In the genomic region with DNA sequence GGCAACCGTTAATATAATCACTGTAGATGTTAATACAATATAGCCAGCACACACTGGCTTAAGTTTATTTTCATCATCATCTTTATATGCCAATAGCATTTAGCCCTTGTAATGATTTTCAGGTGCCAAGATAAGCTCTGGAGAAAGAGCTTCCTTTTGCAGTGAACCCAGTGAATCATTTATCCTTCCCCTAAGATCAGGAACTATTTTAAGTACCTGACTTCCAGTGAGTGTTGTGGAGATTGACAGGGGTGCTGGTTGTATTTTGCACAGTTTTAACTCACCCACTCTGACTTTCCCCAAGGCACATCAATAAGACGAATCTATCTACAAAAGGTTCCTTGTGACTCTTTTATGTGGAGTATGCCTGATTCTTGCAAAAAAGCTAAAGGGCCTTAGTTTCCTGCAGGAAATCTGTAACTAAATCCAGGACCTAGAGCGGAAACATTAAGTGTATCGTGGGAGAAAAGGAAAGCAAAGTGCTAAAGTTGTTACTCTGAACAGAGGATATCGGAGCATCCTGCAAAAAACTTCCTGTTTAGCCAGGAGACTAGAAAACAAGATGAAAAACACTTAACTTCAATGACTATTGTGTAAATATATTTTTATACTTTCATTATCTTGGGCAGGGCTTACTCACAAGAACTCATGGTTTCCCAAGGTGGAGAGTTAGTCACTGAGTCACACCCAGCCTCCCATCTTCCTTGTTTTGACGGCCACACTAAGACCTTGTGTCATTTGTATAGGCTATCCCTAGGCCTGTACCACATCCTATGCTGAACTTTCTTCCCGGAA, we compare ENCODE assay signal across 19 cellular contexts.
A peak's percentile ranks its signal among the peaks of the same experiment; 100 is the strongest.
DNase-seq lines count a peak whose midpoint lies in the region; ATAC-seq and TF ChIP-seq lines count a peak whose summit lies in the region.
"Had no signal": no experiment of that assay in that cellular context is flagged by ENCODE, and none has a peak within 500 bp of the region (broad histone marks: within the 10 kb centered on the region; RNA-seq: fewer than 3 reads in every experiment).

No MANE protein-coding gene starts in this region.

- no peak for TF ChIP-seq CTCF in choroid plexus epithelial cell (conservative IDR thresholded peaks at IDR 0.05; ENCODE audit: low read depth, low read length)

- intact Hi-C loops in left colon (cut with DNase I, micrococcal nuclease) = no loop called here

- DNase-seq in Caki2 (ENCODE audit: low read depth) = peak; percentile 39
- peak; percentile 72 for DNase-seq in LHCN-M2 (ENCODE audit: low read depth)
- peak; percentile 59 for DNase-seq in choroid plexus epithelial cell (ENCODE audit: low read depth)
- DNase-seq in left colon = no peak
- no peak for DNase-seq in cortex of kidney (lab: John Stamatoyannopoulos, UW)
- DNase-seq in DMS53 (lab: John Stamatoyannopoulos, UW) = no peak
- no peak for DNase-seq in nucleus accumbens (lab: John Stamatoyannopoulos, UW)
- DNase-seq: activated CD4-positive, alpha-beta T cell treated with anti-CD3 and anti-CD28 coated beads, Interleukin-2, amount 10 ng/mL, durations not matched to agents 24 days and 14 days; activated T-cell treated with anti-CD3 and anti-CD28 coated beads, Interleukin-2, amount 50 U/mL, for 4 hours; gastrocnemius medialis; islet precursor cell; NCI-H146; NCI-H510A treated with DMSO at 0.1 percent for 48 hours; Peyer's patch; right cardiac atrium; stimulated activated CD4-positive, alpha-beta T cell treated with anti-CD3 and anti-CD28 coated beads, Interleukin-4, amount 100 ng/mL, for 4 hours; T-helper 2 cell had no signal

- H3K4me3 ChIP-seq in choroid plexus epithelial cell (ENCODE audit: low read depth, low read length) = no peak overlapping the region
- H3K4me3 ChIP-seq: gastrocnemius medialis, Peyer's patch had no signal

- ATAC-seq in left colon = peak; percentile 54
- ATAC-seq in GM21526 (IDR thresholded peaks at IDR 0.05; ENCODE audit: low FRiP score, unreplicated experiment) = no peak
- ATAC-seq: activated T-cell treated with anti-CD3 and anti-CD28 coated beads, Interleukin-2, amount 50 U/mL, for 4 hours; gastrocnemius medialis; stimulated activated effector memory CD8-positive, alpha-beta T cell treated with anti-CD3 and anti-CD28 coated beads, Interleukin-12 subunit alpha, Interleukin-12 subunit beta, amount 100 ng/mL, for 72 hours had no signal

- in situ Hi-C loops in Caki2 (cut with HindIII; ENCODE audit: low pct_unique_long_range_greater_than_20kb, low sequenced_read_pairs) = no loop called here

Comparison
In these comparisons a context has a peak if more than half of its experiments do, and no peak if none do; other contexts are left out.
1. DNase-seq: peak in Caki2 (single experiment), LHCN-M2 (single experiment) and choroid plexus epithelial cell (single experiment); none in left colon (0 of 2), cortex of kidney (single experiment), DMS53 (single experiment) and nucleus accumbens (0 of 56).